In genomic region chr14:95502381-95502950, GRCh38 we compare ENCODE assay signal across 18 cellular contexts. TPM values are rescaled to one million over a fixed set of nuclear protein-coding genes. Genes with fewer than 3 reads are reported as not detected.
DNase-seq lines count a peak whose midpoint lies in the region; ATAC-seq, FAIRE-seq and TF ChIP-seq lines count a peak whose summit lies in the region.
"Had no signal": no experiment of that assay in that cellular context is flagged by ENCODE, and none has a peak within 500 bp of the region (broad histone marks: within the 10 kb centered on the region; RNA-seq: fewer than 3 reads in every experiment).

No MANE protein-coding gene starts in this region.

- no TSS peak for BruUV-seq in GM12878 (replicated peaks; lab: Mats Ljungman, UMichigan)

- RAD21 ChIA-PET in GM12878 (lab: Charles Lee; ENCODE audit: unreplicated experiment) = interaction anchor here (0.9 to 5.9 kb wide), 4 partner anchors 9 to 60 kb away, joined by 3 to 78 read pairs (median 12); partner anchors contain the start of gene SYNE3

- H3K9me2 ChIP-seq in MM.1S (replicated peaks; ENCODE audit: insufficient read depth, low read length) = no peaks in the 10 kb centered on the region

- H3K79me2 ChIP-seq in MM.1S (ENCODE audit: low read length) = peaks cover 86% of the 10 kb centered on the region
- peaks cover 90% of the 10 kb centered on the region for H3K79me2 ChIP-seq in GM12878 (ENCODE audit: control insufficient read depth, insufficient read depth, low read length)

- no peak for TF ChIP-seq EP300 in GM12878 (IDR thresholded peaks at IDR 0.05; ENCODE audit: borderline replicate concordance in 1 of 2, control insufficient read depth in 1 of 2, low read depth in 2 of 2, low read length in 2 of 2)

- H3K4me3 ChIP-seq in MM.1S (ENCODE audit: low read length) (peak overlapping the region; percentile 10; the same call in 1 of the 2 replicates), GM12878 (peak overlapping the region; percentile 31; the same call in 1 of the 2 replicates)
- H3K4me3 ChIP-seq: heart right ventricle, ovary, stomach had no signal

- TF ChIP-seq CTCF in MM.1S (IDR thresholded peaks at IDR 0.05; ENCODE audit: low read length) (no peak), GM12878 (IDR thresholded peaks at IDR 0.05 in 2 of 3, conservative IDR thresholded peaks at IDR 0.05 in 1 of 3; ENCODE audit: control insufficient read depth in 2 of 3, extremely low read depth in 1 of 3, insufficient read depth in 1 of 3, low read depth in 3 of 3, low read length in 3 of 3) (no peak)

- no peak for DNase-seq in activated CD4-positive, alpha-beta T cell treated with anti-CD3 and anti-CD28 coated beads, Interleukin-2, amount 10 ng/mL, durations not matched to agents 24 days and 14 days
- no peak for DNase-seq in activated CD4-positive, alpha-beta T cell treated with anti-CD3 and anti-CD28 coated beads, Interleukin-2, amount 10 ng/mL, durations not matched to agents 7 days and 5 days
- DNase-seq in MM.1S = peak; percentile 25
- DNase-seq in GM12878 (ENCODE audit: low read depth, low spot score) = no peak
- no peak for DNase-seq in T-helper 2 cell treated with Interferon-gamma antibody and Interleukin-4, amounts not matched to agents 5 μg/mL and 100 μg/mL, for 36 hours (ENCODE audit: low spot score)
- DNase-seq in NCI-H69 (lab: John Stamatoyannopoulos, UW) = no peak
- DNase-seq: activated CD4-positive, alpha-beta T cell treated with anti-CD3 and anti-CD28 coated beads, Interleukin-2, amount 50 U/mL, for 4 hours; activated gamma-delta T cell; heart right ventricle; Karpas-422; NCI-H187 treated with DMSO at 0.1 percent for 48 hours; small intestine; stomach had no signal

- no peaks in the 10 kb centered on the region for H3K27me3 Mint-ChIP-seq in activated CD4-positive, alpha-beta T cell treated with anti-CD3 and anti-CD28 coated beads, Interleukin-2, amount 10 ng/mL, durations not matched to agents 24 days and 14 days
- no peaks in the 10 kb centered on the region for H3K27me3 Mint-ChIP-seq in activated CD4-positive, alpha-beta T cell treated with anti-CD3 and anti-CD28 coated beads, Interleukin-2, amount 10 ng/mL, durations not matched to agents 7 days and 5 days
- H3K27me3 Mint-ChIP-seq in stimulated activated memory B cell treated with anti-CD40 and anti-IgM and Interleukin-4, amounts not matched to agents 10 μg/mL and 1 μg/mL and 100 μg/mL, for 72 hours = no peaks in the 10 kb centered on the region
- no peaks in the 10 kb centered on the region for H3K27me3 Mint-ChIP-seq in T-helper 2 cell treated with Interferon-gamma antibody and Interleukin-4, amounts not matched to agents 5 μg/mL and 100 μg/mL, for 36 hours (ENCODE audit: low read depth)

- no peak for FAIRE-seq in GM12878 (lab: Jason Lieb, UNC)
- FAIRE-seq: A204.1, small intestine had no signal

- H3K9me3 Mint-ChIP-seq in activated CD4-positive, alpha-beta T cell treated with anti-CD3 and anti-CD28 coated beads, Interleukin-2, amount 10 ng/mL, durations not matched to agents 24 days and 14 days = no peaks in the 10 kb centered on the region
- H3K9me3 Mint-ChIP-seq in activated CD4-positive, alpha-beta T cell treated with anti-CD3 and anti-CD28 coated beads, Interleukin-2, amount 10 ng/mL, durations not matched to agents 7 days and 5 days = no peaks in the 10 kb centered on the region
- H3K9me3 Mint-ChIP-seq in stimulated activated memory B cell treated with anti-CD40 and anti-IgM and Interleukin-4, amounts not matched to agents 10 μg/mL and 1 μg/mL and 100 μg/mL, for 72 hours = no peaks in the 10 kb centered on the region
- H3K9me3 Mint-ChIP-seq in T-helper 2 cell treated with Interferon-gamma antibody and Interleukin-4, amounts not matched to agents 5 μg/mL and 100 μg/mL, for 36 hours = no peaks in the 10 kb centered on the region
- H3K9me3 Mint-ChIP-seq: T-helper 1 cell treated with Interleukin-12 subunit alpha and Interleukin-12 subunit beta and Interleukin-4 antibody, amounts not matched to agents 30 μg/mL and 1 μg/mL, for 36 hours had no signal

- CTCF ChIA-PET in activated CD4-positive, alpha-beta T cell treated with anti-CD3 and anti-CD28 coated beads, Interleukin-2, amount 10 ng/mL, durations not matched to agents 7 days and 5 days (lab: Charles Lee) = interaction anchor here (2.7 kb wide), 1 partner anchor 10 kb away, joined by 8 read pairs; no protein-coding TSS in a partner anchor
- CTCF ChIA-PET in GM12878 (lab: Yijun Ruan, JAX) = interaction anchor here (0.9 to 7.5 kb wide), 5 partner anchors 12 to 60 kb away, joined by 3 to 55 read pairs (median 8); partner anchors contain the start of gene SYNE3

- H3K4me1 Mint-ChIP-seq in activated CD4-positive, alpha-beta T cell treated with anti-CD3 and anti-CD28 coated beads, Interleukin-2, amount 10 ng/mL, durations not matched to agents 24 days and 14 days = peaks cover 54% of the 10 kb centered on the region
- peaks cover 77% of the 10 kb centered on the region for H3K4me1 Mint-ChIP-seq in activated CD4-positive, alpha-beta T cell treated with anti-CD3 and anti-CD28 coated beads, Interleukin-2, amount 10 ng/mL, durations not matched to agents 7 days and 5 days
- H3K4me1 Mint-ChIP-seq in stimulated activated memory B cell treated with anti-CD40 and anti-IgM and Interleukin-4, amounts not matched to agents 10 μg/mL and 1 μg/mL and 100 μg/mL, for 72 hours = peaks cover 96% of the 10 kb centered on the region
- peaks cover 38% of the 10 kb centered on the region for H3K4me1 Mint-ChIP-seq in T-helper 2 cell treated with Interferon-gamma antibody and Interleukin-4, amounts not matched to agents 5 μg/mL and 100 μg/mL, for 36 hours (ENCODE audit: low read depth)

- ATAC-seq in GM12878 = no peak
- ATAC-seq in stimulated activated memory B cell treated with anti-CD40 and anti-IgM and Interleukin-4, amounts not matched to agents 10 μg/mL and 1 μg/mL and 100 μg/mL, for 72 hours = no peak
- ATAC-seq in GM21529 (IDR thresholded peaks at IDR 0.05; ENCODE audit: unreplicated experiment) = no peak
- ATAC-seq: heart right ventricle had no signal

- H3K36me3 Mint-ChIP-seq in activated CD4-positive, alpha-beta T cell treated with anti-CD3 and anti-CD28 coated beads, Interleukin-2, amount 10 ng/mL, durations not matched to agents 24 days and 14 days (ENCODE audit: low read depth) = peaks cover 42% of the 10 kb centered on the region
- H3K36me3 Mint-ChIP-seq in activated CD4-positive, alpha-beta T cell treated with anti-CD3 and anti-CD28 coated beads, Interleukin-2, amount 10 ng/mL, durations not matched to agents 7 days and 5 days (ENCODE audit: low read depth) = peaks cover 52% of the 10 kb centered on the region
- peaks cover 40% of the 10 kb centered on the region for H3K36me3 Mint-ChIP-seq in stimulated activated memory B cell treated with anti-CD40 and anti-IgM and Interleukin-4, amounts not matched to agents 10 μg/mL and 1 μg/mL and 100 μg/mL, for 72 hours
- peaks cover 51% of the 10 kb centered on the region for H3K36me3 Mint-ChIP-seq in T-helper 2 cell treated with Interferon-gamma antibody and Interleukin-4, amounts not matched to agents 5 μg/mL and 100 μg/mL, for 36 hours (ENCODE audit: low read depth)

- in situ Hi-C loops in GM12878 (cut with MboI) = no loop called here

- H3K4me1 ChIP-seq in MM.1S (ENCODE audit: low read length) (peaks cover 85% of the 10 kb centered on the region), GM12878 (ENCODE audit: control insufficient read depth, insufficient read depth, low read length) (peaks cover 88% of the 10 kb centered on the region)

- peak overlapping the region; percentile 51 for H3K27ac Mint-ChIP-seq in activated CD4-positive, alpha-beta T cell treated with anti-CD3 and anti-CD28 coated beads, Interleukin-2, amount 10 ng/mL, durations not matched to agents 24 days and 14 days
- H3K27ac Mint-ChIP-seq in activated CD4-positive, alpha-beta T cell treated with anti-CD3 and anti-CD28 coated beads, Interleukin-2, amount 10 ng/mL, durations not matched to agents 7 days and 5 days = no peak overlapping the region
- H3K27ac Mint-ChIP-seq in stimulated activated memory B cell treated with anti-CD40 and anti-IgM and Interleukin-4, amounts not matched to agents 10 μg/mL and 1 μg/mL and 100 μg/mL, for 72 hours = peak overlapping the region; percentile 96
- H3K27ac Mint-ChIP-seq in T-helper 2 cell treated with Interferon-gamma antibody and Interleukin-4, amounts not matched to agents 5 μg/mL and 100 μg/mL, for 36 hours = no peak overlapping the region
- H3K27ac Mint-ChIP-seq: T-helper 1 cell treated with Interleukin-12 subunit alpha and Interleukin-12 subunit beta and Interleukin-4 antibody, amounts not matched to agents 30 μg/mL and 1 μg/mL, for 36 hours had no signal

- H3K9ac ChIP-seq in MM.1S (ENCODE audit: low read length) (peak overlapping the region; percentile 73), GM12878 (ENCODE audit: control insufficient read depth, insufficient read depth, low read length) (peak overlapping the region; percentile 50)

- intact Hi-C loops in activated CD4-positive, alpha-beta T cell treated with anti-CD3 and anti-CD28 coated beads, Interleukin-2, amount 10 ng/mL, durations not matched to agents 24 days and 14 days (cut with micrococcal nuclease) = no loop called here
- intact Hi-C loops in GM12878 (cut with micrococcal nuclease; ENCODE audit: unreplicated experiment) = loop anchor here (10.0 kb wide), 2 partner anchors 178 to 348 kb away; partner anchors contain the start of gene DICER1

- TF ChIP-seq POLR2A in GM12878 (IDR thresholded peaks at IDR 0.05; ENCODE audit: low read depth, low read length) = no peak

- H3K27ac ChIP-seq in MM.1S (ENCODE audit: low read length) (peak overlapping the region; percentile 99), GM12878 (ENCODE audit: control insufficient read depth, insufficient read depth) (peak overlapping the region; percentile 92)
- H3K27ac ChIP-seq: ovary had no signal

- H3K4me3 Mint-ChIP-seq in activated CD4-positive, alpha-beta T cell treated with anti-CD3 and anti-CD28 coated beads, Interleukin-2, amount 10 ng/mL, durations not matched to agents 24 days and 14 days = no peak overlapping the region
- H3K4me3 Mint-ChIP-seq in activated CD4-positive, alpha-beta T cell treated with anti-CD3 and anti-CD28 coated beads, Interleukin-2, amount 10 ng/mL, durations not matched to agents 7 days and 5 days = no peak overlapping the region
- no peak overlapping the region for H3K4me3 Mint-ChIP-seq in stimulated activated memory B cell treated with anti-CD40 and anti-IgM and Interleukin-4, amounts not matched to agents 10 μg/mL and 1 μg/mL and 100 μg/mL, for 72 hours
- no peak overlapping the region for H3K4me3 Mint-ChIP-seq in T-helper 2 cell treated with Interferon-gamma antibody and Interleukin-4, amounts not matched to agents 5 μg/mL and 100 μg/mL, for 36 hours
- H3K4me3 Mint-ChIP-seq: T-helper 1 cell treated with Interleukin-12 subunit alpha and Interleukin-12 subunit beta and Interleukin-4 antibody, amounts not matched to agents 30 μg/mL and 1 μg/mL, for 36 hours had no signal

- POLR2A ChIA-PET in activated CD4-positive, alpha-beta T cell treated with anti-CD3 and anti-CD28 coated beads, Interleukin-2, amount 10 ng/mL, durations not matched to agents 7 days and 5 days (lab: Charles Lee) = no interaction called here
- POLR2A ChIA-PET in GM12878 (lab: Charles Lee) = interaction anchor here (0.8 to 17.4 kb wide), 4 partner anchors 9 to 32 kb away, joined by 3 to 276 read pairs (median 4); partner anchors contain the start of genes GLRX5 and SYNE3

- H3K27me3 ChIP-seq in MM.1S (replicated peaks; ENCODE audit: insufficient read depth, low read length) (no peaks in the 10 kb centered on the region), GM12878 (replicated peaks in 1 of 2; ENCODE audit: control insufficient read depth in 2 of 2, insufficient read depth in 2 of 2, low read length in 1 of 2) (no peaks in the 10 kb centered on the region)
- H3K27me3 ChIP-seq: heart right ventricle, ovary, stomach had no signal

- H3F3A ChIP-seq in MM.1S (ENCODE audit: insufficient read depth, low read length) = peaks cover 29% of the 10 kb centered on the region

- H3K4me2 ChIP-seq in MM.1S (ENCODE audit: low read depth, low read length) (peak overlapping the region; percentile 49; the same call in 1 of the 2 replicates), GM12878 (ENCODE audit: control insufficient read depth, insufficient read depth) (peak overlapping the region; percentile 81)

- SMC1A ChIA-PET in GM12878 (lab: Charles Lee; ENCODE audit: uncharacterized antibody, unreplicated experiment) = interaction anchor here (1.2 to 12.0 kb wide), 5 partner anchors 9 to 29 kb away, joined by 4 to 107 read pairs (median 64); partner anchors contain the start of gene SYNE3

- H3K9me3 ChIP-seq in MM.1S (replicated peaks; ENCODE audit: insufficient read depth, low read length) (no peaks in the 10 kb centered on the region), GM12878 (replicated peaks; ENCODE audit: control insufficient read depth, insufficient read depth, low read length) (no peaks in the 10 kb centered on the region)
- H3K9me3 ChIP-seq: heart right ventricle, ovary, stomach had no signal

- H4K20me1 ChIP-seq in MM.1S (ENCODE audit: insufficient read depth, low read length) (no peaks in the 10 kb centered on the region), GM12878 (ENCODE audit: control insufficient read depth, insufficient read depth) (no peaks in the 10 kb centered on the region)

- H3K36me3 ChIP-seq in MM.1S (replicated peaks; ENCODE audit: insufficient read depth, low read length) = no peaks in the 10 kb centered on the region
- H3K36me3 ChIP-seq in GM12878 (ENCODE audit: control insufficient read depth in 2 of 2, insufficient read depth in 2 of 2, low read length in 1 of 2) = peaks cover 14 to 21% of the 10 kb centered on the region in 2 experiments
- H3K36me3 ChIP-seq: ovary, stomach had no signal

- H2AFZ ChIP-seq in MM.1S (ENCODE audit: low read length) (no peak overlapping the region), GM12878 (ENCODE audit: control insufficient read depth, low read depth, low read length) (no peak overlapping the region)

- no peak for TF ChIP-seq RAD21 in GM12878 (IDR thresholded peaks at IDR 0.05; ENCODE audit: insufficient read depth, low read depth, low read length)

- WGBS in GM12878 (ENCODE audit: insufficient coverage, insufficient replicate concordance, low lambda C conversion rate, missing lambda C conversion rate) = 91% methylated on average over 14 of the region's 14 CpGs

RNA-seq across cellular contexts. Expression of gene SYNE3, which starts 14.0 kb away (rescaled TPM):
- total RNA-seq in activated CD4-positive, alpha-beta T cell treated with anti-CD3 and anti-CD28 coated beads, Interleukin-2, amount 10 ng/mL, durations not matched to agents 24 days and 14 days = 45.2 and 46.3 TPM in 2 replicates
- 10 to 100 TPM; 81.0 to 95.8 TPM for total RNA-seq in activated CD4-positive, alpha-beta T cell treated with anti-CD3 and anti-CD28 coated beads, Interleukin-2, amount 10 ng/mL, durations not matched to agents 7 days and 5 days
- 85.2 and 87.1 TPM in 2 replicates for total RNA-seq in GM12878 (2013; cell fraction: nucleolus; rRNA removed)
- total RNA-seq in GM12878 (2014; rRNA removed) (18.5 and 20.0 TPM in 2 replicates), GM12878 (2014; rRNA removed; fragmentation: Illumina TruSeq; extraction: Trizol) (16.2 and 16.7 TPM in 2 replicates), GM12878 (2021) (40.0 and 44.1 TPM in 2 replicates)
- polyA plus RNA-seq in GM12878 (2011; ENCODE audit: low read depth) = 3.2 TPM
- polyA plus RNA-seq in GM12878 (2011; rRNA removed) (9.2 and 13.7 TPM in 2 replicates), GM12878 (2014; fragmentation: Illumina TruSeq; extraction: Trizol) (11.4 and 12.9 TPM in 2 replicates), GM12878 (2014; fragmentation: Nextera tagmentation; extraction: Ambion mirVana) (1 to 10 TPM; 1.4 TPM), GM12878 (2014; rRNA removed) (16.3 and 17.2 TPM in 2 replicates), GM12878 (2016; fragmentation: Nextera tagmentation; extraction: Ambion mirVana) (10 to 100 TPM; 11.6 to 13.0 TPM)
- polyA plus RNA-seq in GM12878 (2011; cell fraction: cytosol; rRNA removed) = 8.8 and 9.1 TPM in 2 replicates
- polyA plus RNA-seq in GM12878 (2011; cell fraction: nucleus; rRNA removed) = 35.2 and 47.8 TPM in 2 replicates
- 5.3 and 5.8 TPM in 2 replicates for polyA plus RNA-seq in GM12878 (2012)
- 23.6 and 27.6 TPM in 2 replicates for polyA minus RNA-seq in GM12878 (2011; rRNA and poly(A)+ RNA removed)
- polyA minus RNA-seq in GM12878 (2011; cell fraction: cytosol; rRNA and poly(A)+ RNA removed) = 11.1 and 11.3 TPM in 2 replicates
- 21.9 and 38.7 TPM in 2 replicates for polyA minus RNA-seq in GM12878 (2011; cell fraction: nucleus; rRNA and poly(A)+ RNA removed)

RNA-seq across cellular contexts. Expression of gene GLRX5, which starts 32.4 kb away (rescaled TPM):
- total RNA-seq in activated CD4-positive, alpha-beta T cell treated with anti-CD3 and anti-CD28 coated beads, Interleukin-2, amount 10 ng/mL, durations not matched to agents 24 days and 14 days = 43.7 and 45.6 TPM in 2 replicates
- total RNA-seq in activated CD4-positive, alpha-beta T cell treated with anti-CD3 and anti-CD28 coated beads, Interleukin-2, amount 10 ng/mL, durations not matched to agents 7 days and 5 days = 10 to 100 TPM; 36.6 to 51.2 TPM
- 4.1 and 4.4 TPM in 2 replicates for total RNA-seq in GM12878 (2013; cell fraction: nucleolus; rRNA removed)
- total RNA-seq in GM12878 (2014; rRNA removed) (60.4 and 66.9 TPM in 2 replicates), GM12878 (2014; rRNA removed; fragmentation: Illumina TruSeq; extraction: Trizol) (57.9 and 58.5 TPM in 2 replicates), GM12878 (2021) (48.2 and 53.8 TPM in 2 replicates)
- 38.1 TPM for polyA plus RNA-seq in GM12878 (2011; ENCODE audit: low read depth)
- polyA plus RNA-seq in GM12878 (2011; rRNA removed) (60.9 and 71.4 TPM in 2 replicates), GM12878 (2014; fragmentation: Illumina TruSeq; extraction: Trizol) (71.2 and 82.5 TPM in 2 replicates), GM12878 (2014; fragmentation: Nextera tagmentation; extraction: Ambion mirVana) (10 to 100 TPM; 13.7 to 28.8 TPM), GM12878 (2014; rRNA removed) (53.0 and 56.8 TPM in 2 replicates), GM12878 (2016; fragmentation: Nextera tagmentation; extraction: Ambion mirVana) (100 to 1,000 TPM in 1 of 2 experiments, 10 to 100 TPM in 1; 12.8 to 139 TPM)
- polyA plus RNA-seq in GM12878 (2011; cell fraction: cytosol; rRNA removed) = 23.4 and 28.6 TPM in 2 replicates
- polyA plus RNA-seq in GM12878 (2011; cell fraction: nucleus; rRNA removed) = 11.2 and 13.0 TPM in 2 replicates
- 30.1 and 36.5 TPM in 2 replicates for polyA plus RNA-seq in GM12878 (2012)
- 13.3 and 15.7 TPM in 2 replicates for polyA minus RNA-seq in GM12878 (2011; rRNA and poly(A)+ RNA removed)
- 8.0 and 9.5 TPM in 2 replicates for polyA minus RNA-seq in GM12878 (2011; cell fraction: cytosol; rRNA and poly(A)+ RNA removed)
- 3.6 and 7.3 TPM in 2 replicates for polyA minus RNA-seq in GM12878 (2011; cell fraction: nucleus; rRNA and poly(A)+ RNA removed)

Comparison
In these comparisons a context has a peak if more than half of its experiments do, and no peak if none do; other contexts are left out.
1. H3K27ac Mint-ChIP-seq: peak in activated CD4-positive, alpha-beta T cell treated with anti-CD3 and anti-CD28 coated beads, Interleukin-2, amount 10 ng/mL, durations not matched to agents 24 days and 14 days (single experiment) and stimulated activated memory B cell treated with anti-CD40 and anti-IgM and Interleukin-4, amounts not matched to agents 10 μg/mL and 1 μg/mL and 100 μg/mL, for 72 hours (single experiment); none in activated CD4-positive, alpha-beta T cell treated with anti-CD3 and anti-CD28 coated beads, Interleukin-2, amount 10 ng/mL, durations not matched to agents 7 days and 5 days (single experiment) and T-helper 2 cell treated with Interferon-gamma antibody and Interleukin-4, amounts not matched to agents 5 μg/mL and 100 μg/mL, for 36 hours (single experiment).